In the genomic region with DNA sequence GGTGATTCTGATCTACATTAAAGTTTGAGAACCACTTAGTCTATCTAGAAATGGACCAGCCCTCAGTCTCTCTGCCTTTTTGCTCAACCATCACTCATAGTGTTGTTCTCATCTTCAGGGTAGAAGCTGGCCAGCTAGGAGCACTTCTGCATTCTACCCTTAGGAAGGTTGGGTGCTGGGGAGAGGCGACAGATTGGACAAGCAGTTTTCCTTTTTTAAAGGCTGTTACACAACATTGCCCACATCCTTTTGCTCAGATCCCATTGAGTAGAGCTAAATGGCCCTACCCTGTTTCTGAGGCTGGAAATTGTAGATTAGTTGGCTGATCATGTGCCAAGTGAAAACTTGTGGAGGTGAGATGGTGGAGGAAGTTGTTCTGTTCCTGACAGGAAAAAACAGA, we compare ENCODE assay signal across 19 cellular contexts. TPM values are rescaled to one million over a fixed set of nuclear protein-coding genes. Genes with fewer than 3 reads are reported as not detected.
DNase-seq lines count a peak whose midpoint lies in the region; ATAC-seq lines count a peak whose summit lies in the region.
"Had no signal": no experiment of that assay in that cellular context is flagged by ENCODE, and none has a peak within 500 bp of the region (broad histone marks: within the 10 kb centered on the region; RNA-seq: fewer than 3 reads in every experiment).

No MANE protein-coding gene starts in this region.

- peak; percentile 64 for DNase-seq in KBM-7
- peak; percentile 66 for DNase-seq in NOMO-1 treated with DMSO at 0.1 percent for 48 hours (lab: John Stamatoyannopoulos, UW; ENCODE audit: unreplicated experiment)
- peak; percentile 59 for DNase-seq in UCSD-AML1 (lab: John Stamatoyannopoulos, UW; ENCODE audit: unreplicated experiment)
- peak; percentile 9 for DNase-seq in renal cortical epithelial cell (ENCODE audit: low read depth)
- DNase-seq: activated CD4-positive, alpha-beta T cell treated with anti-CD3 and anti-CD28 coated beads, Interleukin-2, amount 10 ng/mL, durations not matched to agents 24 days and 14 days; BE2C; effector CD4-positive, alpha-beta T cell; EL; HFFc6; left colon; midbrain; NCI-H187; NCI-H345; posterior cingulate gyrus; transverse colon had no signal

- in situ Hi-C loops in KBM-7 (cut with MboI; ENCODE audit: low pct_unique_long_range_greater_than_20kb, low sequenced_read_pairs) = no loop called here

- ATAC-seq in GM18520 (IDR thresholded peaks at IDR 0.05; ENCODE audit: unreplicated experiment) (no peak), GM21576 (IDR thresholded peaks at IDR 0.05; ENCODE audit: unreplicated experiment) (no peak), GM21825 (IDR thresholded peaks at IDR 0.05; ENCODE audit: unreplicated experiment) (no peak)
- ATAC-seq: activated T-helper 17 cell treated with anti-CD3 and anti-CD28 coated beads, Interleukin-2, amount 50 U/mL, for 72 hours; left colon had no signal

RNA-seq across cellular contexts. Expression of gene OSBPL6, which starts 35.6 kb away (rescaled TPM):
- total RNA-seq in renal cortical epithelial cell = 2.3 and 2.5 TPM in 2 replicates

Comparison
In these comparisons a context has a peak if more than half of its experiments do, and no peak if none do; other contexts are left out.
1. DNase-seq: peak in every context shown above with its lines; median percentile 66 in NOMO-1 treated with DMSO at 0.1 percent for 48 hours; 64 in KBM-7; 59 in UCSD-AML1; 9 in renal cortical epithelial cell.